ENCODE assay signal across 1 cellular context in genomic region chr20:19885981-19886665, GRCh38.
TF ChIP-seq lines count a peak whose summit lies in the region.

No MANE protein-coding gene starts in this region.

TF ChIP-seq in HepG2, 621 proteins besides CTCF, POLR2A, EP300 and RAD21 (continued from another document and continues in another):
- 0 out of 2 replicates have a peak, but pooled peaks have one; percentile 65 for TF ChIP-seq AHDC1 (CRISPR knock-in tag; IDR thresholded peaks at IDR 0.05; ENCODE audit: borderline replicate concordance)
- TF ChIP-seq TEAD2 (CRISPR knock-in tag; IDR thresholded peaks at IDR 0.05) = no peak
- TF ChIP-seq ZNF616 (CRISPR knock-in tag; IDR thresholded peaks at IDR 0.05; ENCODE audit: low read depth) = no peak
- TF ChIP-seq ZNF567 (CRISPR knock-in tag; IDR thresholded peaks at IDR 0.05; ENCODE audit: borderline replicate concordance) = no peak
- no peak for TF ChIP-seq ZBTB14 (CRISPR knock-in tag; IDR thresholded peaks at IDR 0.05)
- peak; percentile 36; the same call in 1 of the 2 replicates for TF ChIP-seq HMG20A (CRISPR knock-in tag; IDR thresholded peaks at IDR 0.05; ENCODE audit: borderline replicate concordance)
- no peak for TF ChIP-seq ZBTB34 (CRISPR knock-in tag; IDR thresholded peaks at IDR 0.05)
- peak; percentile 56 for TF ChIP-seq ZNF687 (CRISPR knock-in tag; IDR thresholded peaks at IDR 0.05)
- no peak for TF ChIP-seq ZNF512 (CRISPR knock-in tag; IDR thresholded peaks at IDR 0.05)
- TF ChIP-seq SIX1 (CRISPR knock-in tag; IDR thresholded peaks at IDR 0.05; ENCODE audit: borderline replicate concordance) = 0 out of 2 replicates have a peak, but pooled peaks have one; percentile 10
- peak; percentile 91; the same call in 1 of the 2 replicates for TF ChIP-seq ATAD3A (CRISPR knock-in tag; IDR thresholded peaks at IDR 0.05)
- peak; percentile 61 for TF ChIP-seq ZNF883 (CRISPR knock-in tag; IDR thresholded peaks at IDR 0.05; ENCODE audit: not compliant biosample characterization)
- TF ChIP-seq SSRP1 (CRISPR knock-in tag; IDR thresholded peaks at IDR 0.05) = peak; percentile 95
- peak; percentile 99 for TF ChIP-seq ZNF629 (CRISPR knock-in tag; conservative IDR thresholded peaks at IDR 0.05)
- TF ChIP-seq SMAD9 (CRISPR knock-in tag; IDR thresholded peaks at IDR 0.05) = 0 out of 2 replicates have a peak, but pooled peaks have one; percentile 39
- peak; percentile 77; the same call in 1 of the 2 replicates for TF ChIP-seq ZNF136 (CRISPR knock-in tag; IDR thresholded peaks at IDR 0.05; ENCODE audit: low read depth)
- TF ChIP-seq NFKBIZ (CRISPR knock-in tag; IDR thresholded peaks at IDR 0.05) = 0 out of 2 replicates have a peak, but pooled peaks have one; percentile 43
- peak; percentile 61; the same call in 1 of the 2 replicates for TF ChIP-seq TBX2 (CRISPR knock-in tag; IDR thresholded peaks at IDR 0.05; ENCODE audit: borderline replicate concordance)
- TF ChIP-seq ZNF263 (CRISPR knock-in tag; IDR thresholded peaks at IDR 0.05) = 0 out of 2 replicates have a peak, but pooled peaks have one; percentile 11
- peak; percentile 23; the same call in 1 of the 2 replicates for TF ChIP-seq CC2D1A (CRISPR knock-in tag; IDR thresholded peaks at IDR 0.05)
- TF ChIP-seq ZNF513 (CRISPR knock-in tag; conservative IDR thresholded peaks at IDR 0.05) = no peak
- TF ChIP-seq TAF15 (IDR thresholded peaks at IDR 0.05; ENCODE audit: low read depth, low read length, poor library complexity, severe bottlenecking) = no peak
- TF ChIP-seq BCL6 (CRISPR knock-in tag; IDR thresholded peaks at IDR 0.05) = 0 out of 2 replicates have a peak, but pooled peaks have one; percentile 27
- no peak; the same call in 1 of the 2 replicates for TF ChIP-seq SOX13 (IDR thresholded peaks at IDR 0.05)
- peak in 1 of 2 experiments; percentile 36; a peak in 1 of 4 replicates for TF ChIP-seq SOX13 (CRISPR knock-in tag; conservative IDR thresholded peaks at IDR 0.05 in 1 of 2, IDR thresholded peaks at IDR 0.05 in 1 of 2)
- TF ChIP-seq ERF (CRISPR knock-in tag; IDR thresholded peaks at IDR 0.05) = peak; percentile 77; the same call in 1 of the 2 replicates
- TF ChIP-seq ZNF691 (CRISPR knock-in tag; IDR thresholded peaks at IDR 0.05; ENCODE audit: borderline replicate concordance, low read depth) = 0 out of 2 replicates have a peak, but pooled peaks have one; percentile 67
- TF ChIP-seq ZSCAN29 (CRISPR knock-in tag; conservative IDR thresholded peaks at IDR 0.05) = 0 out of 2 replicates have a peak, but pooled peaks have one; percentile 58
- peak; percentile 71; the same call in 1 of the 2 replicates for TF ChIP-seq ZNF598 (CRISPR knock-in tag; IDR thresholded peaks at IDR 0.05; ENCODE audit: borderline replicate concordance)
- TF ChIP-seq SP1 (IDR thresholded peaks at IDR 0.05) = no peak
- peak; percentile 37; the same call in 1 of the 2 replicates for TF ChIP-seq SP1 (CRISPR knock-in tag; IDR thresholded peaks at IDR 0.05)
- peak; percentile 68; the same call in 1 of the 2 replicates for TF ChIP-seq ZNF891 (CRISPR knock-in tag; IDR thresholded peaks at IDR 0.05)
- TF ChIP-seq ZMYM3 (CRISPR knock-in tag; IDR thresholded peaks at IDR 0.05) = peak; percentile 98
- peak; percentile 27; the same call in 1 of the 2 replicates for TF ChIP-seq ZNF441 (CRISPR knock-in tag; IDR thresholded peaks at IDR 0.05; ENCODE audit: borderline replicate concordance)
- TF ChIP-seq KLF6 (CRISPR knock-in tag; IDR thresholded peaks at IDR 0.05) = peak; percentile 21; the same call in 1 of the 2 replicates
- TF ChIP-seq ZNF850 (CRISPR knock-in tag; conservative IDR thresholded peaks at IDR 0.05) = no peak
- TF ChIP-seq SIN3A (IDR thresholded peaks at IDR 0.05; ENCODE audit: borderline replicate concordance, low read depth, low read length) = peak; percentile 52; the same call in 1 of the 2 replicates
- no peak for TF ChIP-seq EEA1 (CRISPR knock-in tag; IDR thresholded peaks at IDR 0.05; ENCODE audit: borderline replicate concordance)
- TF ChIP-seq ZBTB3 (CRISPR knock-in tag; IDR thresholded peaks at IDR 0.05; ENCODE audit: borderline replicate concordance, low read depth) = no peak
- TF ChIP-seq PCBP1 (IDR thresholded peaks at IDR 0.05; ENCODE audit: borderline replicate concordance, low read depth, low read length) = 0 out of 2 replicates have a peak, but pooled peaks have one; percentile 57
- 0 out of 2 replicates have a peak, but pooled peaks have one; percentile 26 for TF ChIP-seq KAT7 (CRISPR knock-in tag; IDR thresholded peaks at IDR 0.05; ENCODE audit: borderline replicate concordance)
- peak; percentile 57 for TF ChIP-seq RCOR2 (CRISPR knock-in tag; IDR thresholded peaks at IDR 0.05)
- TF ChIP-seq ZKSCAN8 (CRISPR knock-in tag; IDR thresholded peaks at IDR 0.05; ENCODE audit: borderline replicate concordance) = peak; percentile 72; the same call in 1 of the 2 replicates
- TF ChIP-seq ZNF605 (CRISPR knock-in tag; IDR thresholded peaks at IDR 0.05) = 0 out of 2 replicates have a peak, but pooled peaks have one; percentile 22
- peak; percentile 30; the same call in 1 of the 2 replicates for TF ChIP-seq FOXK1 (CRISPR knock-in tag; IDR thresholded peaks at IDR 0.05; ENCODE audit: borderline replicate concordance, low read depth)
- no peak for TF ChIP-seq PBX2 (CRISPR knock-in tag; IDR thresholded peaks at IDR 0.05)
